In the genomic region with DNA sequence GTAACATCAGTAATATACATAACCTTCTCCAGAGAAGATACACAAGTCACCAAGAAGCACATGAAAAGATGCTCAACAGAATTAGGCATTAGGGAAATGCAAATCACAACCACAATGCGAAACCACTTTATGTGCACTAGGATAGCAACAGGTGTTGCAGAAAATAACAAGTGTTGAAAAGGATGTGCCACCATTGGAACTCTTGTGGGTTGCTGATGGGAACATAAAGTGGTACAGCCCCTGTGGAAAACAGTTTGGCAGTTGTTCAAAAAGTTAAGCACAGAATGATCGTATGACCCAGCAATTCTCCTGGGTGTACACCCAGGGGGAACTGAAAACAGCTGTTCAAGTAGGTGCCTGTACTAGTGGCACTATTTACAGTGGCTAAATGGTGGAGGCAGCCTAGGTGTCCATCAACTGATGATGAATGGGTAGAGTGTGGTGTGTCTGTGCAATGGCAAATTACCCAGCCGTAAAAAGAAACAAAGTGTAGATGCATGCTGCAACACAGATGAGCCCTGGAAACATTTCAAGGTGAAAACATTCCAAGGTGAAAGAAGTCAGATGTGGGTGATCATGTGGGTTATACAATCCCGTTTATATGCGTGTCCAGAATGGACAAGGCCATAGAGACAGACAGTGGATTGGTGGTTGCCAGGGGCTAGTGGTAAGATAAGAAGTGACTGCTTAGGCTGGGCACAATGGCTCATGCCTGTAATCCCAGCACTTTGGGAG, we compare ENCODE assay signal across 9 cellular contexts. TPM values are rescaled to one million over a fixed set of nuclear protein-coding genes. Genes with fewer than 3 reads are reported as not detected.
A peak's percentile ranks its signal among the peaks of the same experiment; 100 is the strongest.
DNase-seq lines count a peak whose midpoint lies in the region; ATAC-seq and TF ChIP-seq lines count a peak whose summit lies in the region.
"Had no signal": no experiment of that assay in that cellular context is flagged by ENCODE, and none has a peak within 500 bp of the region (broad histone marks: within the 10 kb centered on the region; RNA-seq: fewer than 3 reads in every experiment).

No MANE protein-coding gene starts in this region.

- TF ChIP-seq CTCF in SU-DHL-6 (IDR thresholded peaks at IDR 0.05; ENCODE audit: insufficient read depth, low read length, poor library complexity, severe bottlenecking), result no peak
- TF ChIP-seq CTCF in gastrocnemius medialis (IDR thresholded peaks at IDR 0.05 in 4 of 5, conservative IDR thresholded peaks at IDR 0.05 in 1 of 5), result no peak

- TF ChIP-seq POLR2A in gastrocnemius medialis (IDR thresholded peaks at IDR 0.05), result no peak

- H3K9ac ChIP-seq in SU-DHL-6 (ENCODE audit: low read length), result peak overlapping the region; percentile 43

- H3K36me3 ChIP-seq in SU-DHL-6 (ENCODE audit: low read length), result peaks cover 76% of the 10 kb centered on the region
- peaks cover 0 to 46% of the 10 kb centered on the region in 2 donors for H3K36me3 ChIP-seq in gastrocnemius medialis

- no peak for DNase-seq in gastrocnemius medialis
- DNase-seq in RKO (ENCODE audit: low spot score), result no peak
- no peak for DNase-seq in T-helper 9 cell
- no peak for DNase-seq in stimulated activated CD4-positive, alpha-beta T cell treated with anti-CD3 and anti-CD28 coated beads, Interleukin-15, amount 100 ng/mL, for 24 hours
- DNase-seq: IMR-90, testis had no signal

- no peaks in the 10 kb centered on the region for H3K27me3 ChIP-seq in SU-DHL-6 (ENCODE audit: low read length)
- H3K27me3 ChIP-seq in gastrocnemius medialis, result no peaks in the 10 kb centered on the region
- H3K27me3 ChIP-seq: testis had no signal

- H3K4me2 ChIP-seq in SU-DHL-6 (ENCODE audit: low read depth, low read length, poor library complexity, severe bottlenecking), result peak overlapping the region; percentile 57

- no peak overlapping the region for H3K4me3 ChIP-seq in SU-DHL-6 (ENCODE audit: insufficient read depth, low read length, poor library complexity, severe bottlenecking)
- no peak overlapping the region for H3K4me3 ChIP-seq in gastrocnemius medialis
- H3K4me3 ChIP-seq: testis had no signal

- peak overlapping the region; percentile 95 for H3K27ac ChIP-seq in SU-DHL-6 (ENCODE audit: low read depth, low read length)
- peak overlapping the region; percentile 46 to 72 (median 64) for H3K27ac ChIP-seq in gastrocnemius medialis

- H3K4me1 ChIP-seq in gastrocnemius medialis, result peaks cover 6 to 11% of the 10 kb centered on the region in 2 donors

- H3K9me3 ChIP-seq in SU-DHL-6 (ENCODE audit: insufficient read depth, low read length), result no peaks in the 10 kb centered on the region; the same call in 1 of the 2 replicates
- H3K9me3 ChIP-seq in gastrocnemius medialis, result no peaks in the 10 kb centered on the region
- H3K9me3 ChIP-seq: testis had no signal

- peaks cover 86% of the 10 kb centered on the region for H3F3A ChIP-seq in SU-DHL-6 (ENCODE audit: insufficient read depth)

- in situ Hi-C loops in gastrocnemius medialis (cut with MboI; ENCODE audit: low sequenced_read_pairs in 4 of 4), result no loop called here

- H2AFZ ChIP-seq in SU-DHL-6 (ENCODE audit: low read depth, low read length, severe bottlenecking), result no peak overlapping the region

- intact Hi-C loops in gastrocnemius medialis (cut with DNase I; ENCODE audit: low total_unique reads), result no loop called here

- H4K20me1 ChIP-seq in SU-DHL-6 (ENCODE audit: low read depth, low read length), result no peaks in the 10 kb centered on the region

- no peaks in the 10 kb centered on the region for H3K9me2 ChIP-seq in SU-DHL-6 (replicated peaks; ENCODE audit: insufficient read depth, low read length)

- H3K79me2 ChIP-seq in SU-DHL-6 (ENCODE audit: insufficient read depth, low read length), result peaks cover 51% of the 10 kb centered on the region

- ATAC-seq in GM19035 (IDR thresholded peaks at IDR 0.05; ENCODE audit: unreplicated experiment), result peak; percentile 94
- peak; percentile 95 for ATAC-seq in HG02763 (IDR thresholded peaks at IDR 0.05; ENCODE audit: unreplicated experiment)
- ATAC-seq in gastrocnemius medialis, result peak; percentile 47 to 73

RNA-seq across cellular contexts. Expression of a gene that starts 27.2 kb away (rescaled TPM):
- total RNA-seq in gastrocnemius medialis, result 100 to 1,000 TPM in 3 of 4 donors, 10 to 100 TPM in 1; 93.4 to 128 (median 114) TPM

RNA-seq across cellular contexts. Expression of a gene that starts 39.1 kb away (rescaled TPM):
- total RNA-seq in gastrocnemius medialis, result 100 to 1,000 TPM in 3 of 4 donors, 10 to 100 TPM in 1; 91.6 to 164 (median 142) TPM

RNA-seq across cellular contexts. Expression of a gene that starts 56.3 kb away (rescaled TPM):
- 1 to 10 TPM; 5.0 to 7.2 (median 5.7) TPM for total RNA-seq in gastrocnemius medialis
